35 cellular contexts compared by ENCODE assay signal in genomic region chr7:151337346-151337745, GRCh38.
"Had no signal": no experiment of that assay in that cellular context is flagged by ENCODE, and none has a peak within 500 bp of the region (broad histone marks: within the 10 kb centered on the region; RNA-seq: fewer than 3 reads in every experiment).

No MANE protein-coding gene starts in this region.

- H3K9me3 Mint-ChIP-seq: activated T-helper 1 cell treated with anti-CD3 and anti-CD28 coated beads, Interleukin-12 subunit alpha, Interleukin-12 subunit beta, Interleukin-2, Interleukin-4 antibody, amounts not matched to agents 30 ng/mL and 10 ng/mL and 1 ng/mL, durations not matched to agents 14 hours and 24 hours and 36 hours had no signal

- ATAC-seq: activated CD8-positive, alpha-beta T cell treated with anti-CD3 and anti-CD28 coated beads for 36 hours; activated naive CD4-positive, alpha-beta T cell treated with anti-CD3 and anti-CD28 coated beads, Interleukin-2, amount 50 U/mL, for 72 hours; activated T-cell treated with anti-CD3 and anti-CD28 coated beads, Interleukin-2, amount 50 U/mL, for 4 hours; activated T-cell treated with anti-CD3 and anti-CD28 coated beads, Interleukin-2, amount 50 U/mL, for 72 hours; activated T-helper 17 cell treated with anti-CD3 and anti-CD28 coated beads, Interleukin-2, amount 50 U/mL, for 72 hours had no signal

- H3K36me3 ChIP-seq: ascending aorta had no signal

- DNase-seq: activated B cell treated with CpG ODN at 0.5 μM for 24 hours; activated CD4-positive, alpha-beta memory T cell treated with anti-CD3 and anti-CD28 coated beads for 36 hours; activated CD4-positive, alpha-beta T cell treated with anti-CD3 and anti-CD28 coated beads for 4 hours; activated CD4-positive, alpha-beta T cell treated with anti-CD3 and anti-CD28 coated beads, Interleukin-2, amount 10 ng/mL, durations not matched to agents 24 days and 14 days; activated CD4-positive, alpha-beta T cell treated with anti-CD3 and anti-CD28 coated beads, Interleukin-2, amount 50 U/mL, for 1 hour; activated CD4-positive, alpha-beta T cell treated with anti-CD3 and anti-CD28 coated beads, Interleukin-2, amount 50 U/mL, for 4 hours; activated CD4-positive, CD25-positive, alpha-beta regulatory T cell treated with anti-CD3 and anti-CD28 coated beads, Interleukin-2, amount 50 U/mL, for 72 hours; activated CD8-positive, alpha-beta memory T cell treated with anti-CD3 and anti-CD28 coated beads, Interleukin-2, amount 50 U/mL, for 4 hours; activated CD8-positive, alpha-beta T cell treated with anti-CD3 and anti-CD28 coated beads for 36 hours; activated effector memory CD4-positive, alpha-beta T cell treated with anti-CD3 and anti-CD28 coated beads, Interleukin-2, amount 50 U/mL, for 16 hours; activated gamma-delta T cell treated with Interleukin-2 at 50 U/mL for 16 hours; activated naive CD4-positive, alpha-beta T cell; activated naive CD4-positive, alpha-beta T cell treated with anti-CD3 and anti-CD28 coated beads for 36 hours; activated naive CD4-positive, alpha-beta T cell treated with anti-CD3 and anti-CD28 coated beads, Interleukin-2, amount 50 U/mL, for 16 hours; activated naive CD8-positive, alpha-beta T cell treated with anti-CD3 and anti-CD28 coated beads for 36 hours; activated T-cell treated with anti-CD3 and anti-CD28 coated beads for 4 hours; activated T-cell treated with anti-CD3 and anti-CD28 coated beads, Interleukin-2, amount 50 U/mL, for 1 hour; activated T-cell treated with anti-CD3 and anti-CD28 coated beads, Interleukin-2, amount 50 U/mL, for 4 hours; activated T-cell treated with anti-CD3 and anti-CD28 coated beads, Interleukin-2, amount 50 U/mL, for 72 hours; amygdala; anterior cingulate cortex; central memory CD4-positive, alpha-beta T cell; SW 1271; T-helper 1 cell; T-helper 2 cell; T-helper 9 cell had no signal

- H3K27me3 Mint-ChIP-seq: activated B cell treated with CpG ODN at 0.5 μM for 24 hours; activated CD4-positive, alpha-beta memory T cell treated with anti-CD3 and anti-CD28 coated beads for 36 hours; activated CD4-positive, alpha-beta T cell treated with anti-CD3 and anti-CD28 coated beads, Interleukin-2, amount 10 ng/mL, durations not matched to agents 24 days and 14 days; activated CD8-positive, alpha-beta T cell treated with anti-CD3 and anti-CD28 coated beads for 36 hours; activated naive CD8-positive, alpha-beta T cell treated with anti-CD3 and anti-CD28 coated beads for 36 hours had no signal

- H3K27me3 ChIP-seq: ascending aorta had no signal

- FAIRE-seq: TTC549 had no signal

- H3K4me3 ChIP-seq: ascending aorta had no signal

- H3K27ac ChIP-seq: ascending aorta, VCaP had no signal

- H3K36me3 Mint-ChIP-seq: activated CD4-positive, alpha-beta memory T cell treated with anti-CD3 and anti-CD28 coated beads for 36 hours; brain had no signal

- H3K27ac Mint-ChIP-seq: activated B cell treated with CpG ODN at 0.5 μM for 24 hours; activated CD4-positive, alpha-beta memory T cell treated with anti-CD3 and anti-CD28 coated beads for 36 hours; activated CD4-positive, alpha-beta T cell treated with anti-CD3 and anti-CD28 coated beads, Interleukin-2, amount 10 ng/mL, durations not matched to agents 24 days and 14 days; activated CD8-positive, alpha-beta T cell treated with anti-CD3 and anti-CD28 coated beads for 36 hours; activated naive CD4-positive, alpha-beta T cell treated with anti-CD3 and anti-CD28 coated beads for 36 hours; activated naive CD4-positive, alpha-beta T cell treated with anti-CD3 and anti-CD28 coated beads, Interleukin-2, amount 50 U/mL, for 72 hours; activated naive CD8-positive, alpha-beta T cell treated with anti-CD3 and anti-CD28 coated beads for 36 hours; activated T-cell treated with anti-CD3 and anti-CD28 coated beads, Interleukin-2, amount 50 U/mL, for 72 hours; activated T-helper 1 cell treated with anti-CD3 and anti-CD28 coated beads, Interleukin-12 subunit alpha, Interleukin-12 subunit beta, Interleukin-2, Interleukin-4 antibody, amounts not matched to agents 30 ng/mL and 10 ng/mL and 1 ng/mL, durations not matched to agents 14 hours and 24 hours and 36 hours; activated T-helper 17 cell treated with anti-CD3 and anti-CD28 coated beads, Interleukin-2, amount 50 U/mL, for 72 hours; brain; T-helper 1 cell treated with Interleukin-12 subunit alpha and Interleukin-12 subunit beta and Interleukin-4 antibody, amounts not matched to agents 30 μg/mL and 1 μg/mL, for 36 hours; T-helper 2 cell treated with Interferon-gamma antibody and Interleukin-4, amounts not matched to agents 5 μg/mL and 100 μg/mL, for 36 hours had no signal

- H3K9me3 ChIP-seq: ascending aorta had no signal

- H3K4me3 Mint-ChIP-seq: activated B cell treated with CpG ODN at 0.5 μM for 24 hours; activated CD4-positive, alpha-beta memory T cell treated with anti-CD3 and anti-CD28 coated beads for 36 hours; activated CD4-positive, alpha-beta T cell treated with anti-CD3 and anti-CD28 coated beads, Interleukin-2, amount 10 ng/mL, durations not matched to agents 24 days and 14 days; activated CD8-positive, alpha-beta T cell treated with anti-CD3 and anti-CD28 coated beads for 36 hours; activated naive CD4-positive, alpha-beta T cell treated with anti-CD3 and anti-CD28 coated beads for 36 hours; activated naive CD8-positive, alpha-beta T cell treated with anti-CD3 and anti-CD28 coated beads for 36 hours; activated T-cell treated with anti-CD3 and anti-CD28 coated beads, Interleukin-2, amount 50 U/mL, for 4 hours; activated T-cell treated with anti-CD3 and anti-CD28 coated beads, Interleukin-2, amount 50 U/mL, for 72 hours; activated T-helper 1 cell treated with anti-CD3 and anti-CD28 coated beads, Interleukin-12 subunit alpha, Interleukin-12 subunit beta, Interleukin-2, Interleukin-4 antibody, amounts not matched to agents 30 ng/mL and 10 ng/mL and 1 ng/mL, durations not matched to agents 14 hours and 24 hours and 36 hours; brain; T-helper 1 cell treated with Interleukin-12 subunit alpha and Interleukin-12 subunit beta and Interleukin-4 antibody, amounts not matched to agents 30 μg/mL and 1 μg/mL, for 36 hours; T-helper 2 cell treated with Interferon-gamma antibody and Interleukin-4, amounts not matched to agents 5 μg/mL and 100 μg/mL, for 36 hours had no signal
